Comparison of ENCODE assay signal across 1 cellular context in genomic region chr17:16037636-16038035, GRCh38.
TF ChIP-seq lines count a peak whose summit lies in the region.

No MANE protein-coding gene starts in this region.

TF ChIP-seq in WTC11, 78 proteins besides CTCF, POLR2A, EP300 and RAD21 (continued from another document):
- TF ChIP-seq AR (CRISPR knock-in tag; IDR thresholded peaks at IDR 0.05) = no peak
